ENCODE assay signal across 1 cellular context in the genomic region with DNA sequence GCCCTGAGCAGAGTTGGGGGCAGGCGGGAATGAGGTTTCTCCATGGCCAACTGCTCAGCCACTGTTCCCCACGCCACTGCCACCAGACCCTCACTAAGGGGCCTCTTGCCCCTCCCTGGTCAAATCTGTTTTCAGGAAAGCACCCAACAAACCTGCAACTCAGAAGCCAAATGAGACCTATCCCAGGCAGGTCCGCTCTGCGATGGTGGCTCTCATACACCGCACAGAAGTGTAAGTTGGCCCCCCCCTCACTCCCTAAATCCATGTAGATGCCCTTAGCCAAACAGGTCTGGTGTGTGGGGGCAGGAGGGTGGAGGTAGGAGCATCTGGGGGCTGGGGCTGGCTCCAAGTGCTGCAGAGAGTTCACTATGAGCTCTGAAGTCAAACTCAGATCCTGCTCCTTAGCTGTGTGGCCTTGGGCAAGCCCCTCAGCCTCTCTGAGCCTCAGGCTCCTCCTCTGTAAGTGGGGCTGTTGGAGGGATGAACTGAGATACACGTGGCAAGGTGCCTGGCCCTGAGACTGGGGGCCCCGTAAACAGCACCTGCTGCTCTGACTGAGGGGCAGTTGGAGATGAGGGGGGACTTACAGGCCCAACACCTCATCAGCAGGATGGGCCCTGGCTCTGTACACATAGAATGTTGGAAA.
TF ChIP-seq lines count a peak whose summit lies in the region.

No MANE protein-coding gene starts in this region.

TF ChIP-seq in HepG2, 621 proteins besides CTCF, POLR2A, EP300 and RAD21:
- TF ChIP-seq ZNF768 (CRISPR knock-in tag; IDR thresholded peaks at IDR 0.05) = peak; percentile 95
- TF ChIP-seq, protein P1, sequence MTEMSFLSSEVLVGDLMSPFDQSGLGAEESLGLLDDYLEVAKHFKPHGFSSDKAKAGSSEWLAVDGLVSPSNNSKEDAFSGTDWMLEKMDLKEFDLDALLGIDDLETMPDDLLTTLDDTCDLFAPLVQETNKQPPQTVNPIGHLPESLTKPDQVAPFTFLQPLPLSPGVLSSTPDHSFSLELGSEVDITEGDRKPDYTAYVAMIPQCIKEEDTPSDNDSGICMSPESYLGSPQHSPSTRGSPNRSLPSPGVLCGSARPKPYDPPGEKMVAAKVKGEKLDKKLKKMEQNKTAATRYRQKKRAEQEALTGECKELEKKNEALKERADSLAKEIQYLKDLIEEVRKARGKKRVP (CRISPR knock-in tag; IDR thresholded peaks at IDR 0.05) = no peak
